Comparison of ENCODE assay signal across 29 cellular contexts in the genomic region with DNA sequence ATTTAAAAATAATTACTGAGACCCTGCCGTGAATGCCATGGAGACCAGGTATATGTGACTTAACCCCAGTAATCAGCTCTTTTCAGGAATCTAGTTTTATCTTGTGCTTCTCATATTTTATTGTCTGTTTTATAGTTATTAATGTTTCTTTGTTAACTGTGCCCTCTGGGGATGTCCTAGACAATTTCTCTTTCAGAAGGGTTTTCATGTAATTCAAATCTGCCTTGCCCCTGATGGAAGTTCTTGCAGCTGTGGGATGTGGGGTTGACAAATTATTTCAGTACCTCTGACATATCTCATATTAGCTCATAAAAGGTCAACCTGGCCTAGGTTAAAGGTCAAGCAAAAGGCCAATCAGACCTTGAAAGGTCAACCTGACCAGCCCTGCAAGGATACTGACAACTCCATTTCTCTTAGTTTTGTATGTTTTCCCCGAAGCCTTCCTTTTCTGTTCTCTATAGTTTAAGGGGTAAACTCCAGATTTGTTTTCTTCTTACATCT.
"Had no signal": no experiment of that assay in that cellular context is flagged by ENCODE, and none has a peak within 500 bp of the region (broad histone marks: within the 10 kb centered on the region; RNA-seq: fewer than 3 reads in every experiment).

No MANE protein-coding gene starts in this region.

- H3K36me3 ChIP-seq: left lung, neural progenitor cell, neutrophil, right atrium auricular region, right lobe of liver, suprapubic skin, thoracic aorta, upper lobe of right lung had no signal

- H3K27me3 Mint-ChIP-seq: stimulated activated naive CD8-positive, alpha-beta T cell treated with anti-CD3 and anti-CD28 coated beads, Interleukin-15, Interleukin-2, amounts not matched to agents 100 ng/mL and 50 ng/mL, for 24 hours had no signal

- DNase-seq: hypothalamus; immature natural killer cell; kidney; left colon; left lung; mesendoderm; naive B cell; natural killer cell; nephron progenitor cell; occipital lobe; right lobe of liver; stimulated activated CD4-positive, alpha-beta T cell treated with anti-CD3 and anti-CD28 coated beads, Interleukin-1b, Interleukin-23, amount 100 ng/mL, for 48 hours; stimulated activated CD4-positive, alpha-beta T cell treated with anti-CD3 and anti-CD28 coated beads, Interleukin-2, amount 100 ng/mL, for 48 hours; stimulated activated CD4-positive, alpha-beta T cell treated with anti-CD3 and anti-CD28 coated beads, Interleukin-4, amount 100 ng/mL, for 4 hours; stimulated activated CD8-positive, alpha-beta memory T cell treated with anti-CD3 and anti-CD28 coated beads, Interleukin-4, amount 100 ng/mL, for 48 hours; stimulated activated naive CD4-positive, alpha-beta T cell; tibial artery; trophoblast cell; upper lobe of right lung had no signal

- H3K27me3 ChIP-seq: left lung, neural progenitor cell, neutrophil, right atrium auricular region, right lobe of liver, suprapubic skin, tibial artery, upper lobe of right lung had no signal

- H3K9me3 ChIP-seq: neutrophil, suprapubic skin had no signal

- ATAC-seq: left colon, left lung, natural killer cell, right lobe of liver, upper lobe of right lung had no signal

- H3K4me1 ChIP-seq: left lung, neural progenitor cell, parathyroid adenoma, right atrium auricular region, right lobe of liver, suprapubic skin, tibial artery, upper lobe of right lung had no signal

- H3K4me3 Mint-ChIP-seq: immature natural killer cell; mesothelial cell of epicardium; naive B cell; natural killer cell; nephron progenitor cell; neural progenitor cell; stimulated activated naive CD8-positive, alpha-beta T cell treated with anti-CD3 and anti-CD28 coated beads, Interleukin-15, Interleukin-2, amounts not matched to agents 100 ng/mL and 50 ng/mL, for 24 hours had no signal

- H3K4me1 Mint-ChIP-seq: immature natural killer cell, mesothelial cell of epicardium, naive B cell, natural killer cell, nephron progenitor cell, neural progenitor cell had no signal

- H3K36me3 Mint-ChIP-seq: neural progenitor cell had no signal

- H3K4me3 ChIP-seq: left lung, lung, neural progenitor cell, right atrium auricular region, right lobe of liver, smooth muscle cell, suprapubic skin, thoracic aorta, tibial artery, upper lobe of right lung had no signal

- H3K27ac ChIP-seq: left lung, neural progenitor cell, neutrophil, parathyroid adenoma, right atrium auricular region, right lobe of liver, suprapubic skin, thoracic aorta, tibial artery, upper lobe of right lung had no signal

- H3K27ac Mint-ChIP-seq: immature natural killer cell; mesothelial cell of epicardium; naive B cell; natural killer cell; nephron progenitor cell; neural progenitor cell; stimulated activated naive CD8-positive, alpha-beta T cell treated with anti-CD3 and anti-CD28 coated beads, Interleukin-15, Interleukin-2, amounts not matched to agents 100 ng/mL and 50 ng/mL, for 24 hours had no signal
